Comparison of ENCODE assay signal across 16 cellular contexts in genomic region chr5:120382813-120383212, GRCh38.
DNase-seq lines count a peak whose midpoint lies in the region; ATAC-seq and TF ChIP-seq lines count a peak whose summit lies in the region.
"Had no signal": no experiment of that assay in that cellular context is flagged by ENCODE, and none has a peak within 500 bp of the region (broad histone marks: within the 10 kb centered on the region; RNA-seq: fewer than 3 reads in every experiment).

No MANE protein-coding gene starts in this region.

- POLR2A ChIA-PET in WTC11 (lab: Charles Lee), result no interaction called here

- H3K27ac ChIP-seq in smooth muscle cell (ENCODE audit: low read depth), result no peak overlapping the region

- no peaks in the 10 kb centered on the region for H4K20me1 ChIP-seq in smooth muscle cell (ENCODE audit: low read depth)

- DNase-seq in SIG-M5 treated with dmso at 0.1 percent for 504 hours (lab: John Stamatoyannopoulos, UW; ENCODE audit: unreplicated experiment) (peak; percentile 35), SIG-M5 (lab: John Stamatoyannopoulos, UW) (no peak), adipocyte (ENCODE audit: low read depth) (peak; percentile 7), fibroblast of peridontal ligament (ENCODE audit: extremely low read depth) (peak; percentile 60), smooth muscle cell (lab: John Stamatoyannopoulos, UW; ENCODE audit: unreplicated experiment) (no peak), WTC11 (ENCODE audit: low spot score) (no peak)
- DNase-seq: 8988T; C1 segment of cervical spinal cord; CD4-positive, alpha-beta T cell; GF-D8; HCEC 1CT; HFFc6; IMR-90 had no signal

- peaks cover 3% of the 10 kb centered on the region for H3F3A ChIP-seq in smooth muscle cell (ENCODE audit: low read depth)

- H3K9me3 ChIP-seq in adipocyte (ENCODE audit: control insufficient read depth, low read length), result peaks cover 4% of the 10 kb centered on the region
- peaks cover 4% of the 10 kb centered on the region for H3K9me3 ChIP-seq in smooth muscle cell (replicated peaks; ENCODE audit: low read depth)

- no peaks in the 10 kb centered on the region for H3K79me2 ChIP-seq in smooth muscle cell (ENCODE audit: low read depth)

- 95% methylated on average over 2 of the region's 2 CpGs for WGBS in smooth muscle cell (ENCODE audit: low lambda C conversion rate)

- CTCF ChIA-PET in WTC11 (lab: Charles Lee), result no interaction called here

- peaks cover 28% of the 10 kb centered on the region for H3K9me3 Mint-ChIP-seq in WTC11

- H3K4me1 ChIP-seq in adipocyte (ENCODE audit: control insufficient read depth, insufficient read depth, low read length) (peaks cover 13% of the 10 kb centered on the region), smooth muscle cell (ENCODE audit: low read depth) (peaks cover 6% of the 10 kb centered on the region)

- no peak overlapping the region for H3K27ac Mint-ChIP-seq in WTC11
- H3K27ac Mint-ChIP-seq: B cell; CD4-positive, alpha-beta T cell; HFFc6 had no signal

- peaks cover 24% of the 10 kb centered on the region for H3K36me3 Mint-ChIP-seq in WTC11

- TF ChIP-seq CTCF in smooth muscle cell (IDR thresholded peaks at IDR 0.05; ENCODE audit: borderline replicate concordance, insufficient read depth, poor library complexity, severe bottlenecking) (no peak), WTC11 (IDR thresholded peaks at IDR 0.05) (no peak)

- H3K4me3 Mint-ChIP-seq in WTC11, result no peak overlapping the region
- H3K4me3 Mint-ChIP-seq: B cell; CD4-positive, alpha-beta T cell; HFFc6 had no signal

- no peak overlapping the region for H2AFZ ChIP-seq in smooth muscle cell (ENCODE audit: low read depth)

- H3K9ac ChIP-seq in adipocyte (ENCODE audit: low read length) (no peak overlapping the region), smooth muscle cell (ENCODE audit: low read depth) (no peak overlapping the region)

- no peaks in the 10 kb centered on the region for H3K36me3 ChIP-seq in adipocyte (ENCODE audit: control insufficient read depth, insufficient read depth, low read length, severe bottlenecking)
- H3K36me3 ChIP-seq in smooth muscle cell (ENCODE audit: low read depth), result no peaks in the 10 kb centered on the region

- H3K4me3 ChIP-seq in adipocyte (ENCODE audit: low read length) (no peak overlapping the region), smooth muscle cell (no peak overlapping the region)

- H3K27me3 ChIP-seq in adipocyte (replicated peaks; ENCODE audit: control insufficient read depth, insufficient read depth, low read length) (no peaks in the 10 kb centered on the region), smooth muscle cell (ENCODE audit: low read depth) (no peaks in the 10 kb centered on the region)

- peaks cover 1% of the 10 kb centered on the region; the same call in 1 of the 2 replicates for H3K4me1 Mint-ChIP-seq in WTC11
- H3K4me1 Mint-ChIP-seq: B cell had no signal

- ATAC-seq in HG02763 (IDR thresholded peaks at IDR 0.05; ENCODE audit: unreplicated experiment), result no peak
- no peak for ATAC-seq in HG02938 (IDR thresholded peaks at IDR 0.05; ENCODE audit: unreplicated experiment)
- ATAC-seq in WTC11, result no peak

- H3K4me2 ChIP-seq in smooth muscle cell, result peak overlapping the region; percentile 23

- H3K27me3 Mint-ChIP-seq in WTC11 (ENCODE audit: low read depth), result no peaks in the 10 kb centered on the region; the same call in 1 of the 2 replicates
- H3K27me3 Mint-ChIP-seq: B cell; CD4-positive, alpha-beta T cell had no signal

TF ChIP-seq in WTC11, 78 proteins besides CTCF, POLR2A, EP300 and RAD21:
- TF ChIP-seq ZNF232 (CRISPR knock-in tag; IDR thresholded peaks at IDR 0.05), result no peak
- TF ChIP-seq, protein P1, sequence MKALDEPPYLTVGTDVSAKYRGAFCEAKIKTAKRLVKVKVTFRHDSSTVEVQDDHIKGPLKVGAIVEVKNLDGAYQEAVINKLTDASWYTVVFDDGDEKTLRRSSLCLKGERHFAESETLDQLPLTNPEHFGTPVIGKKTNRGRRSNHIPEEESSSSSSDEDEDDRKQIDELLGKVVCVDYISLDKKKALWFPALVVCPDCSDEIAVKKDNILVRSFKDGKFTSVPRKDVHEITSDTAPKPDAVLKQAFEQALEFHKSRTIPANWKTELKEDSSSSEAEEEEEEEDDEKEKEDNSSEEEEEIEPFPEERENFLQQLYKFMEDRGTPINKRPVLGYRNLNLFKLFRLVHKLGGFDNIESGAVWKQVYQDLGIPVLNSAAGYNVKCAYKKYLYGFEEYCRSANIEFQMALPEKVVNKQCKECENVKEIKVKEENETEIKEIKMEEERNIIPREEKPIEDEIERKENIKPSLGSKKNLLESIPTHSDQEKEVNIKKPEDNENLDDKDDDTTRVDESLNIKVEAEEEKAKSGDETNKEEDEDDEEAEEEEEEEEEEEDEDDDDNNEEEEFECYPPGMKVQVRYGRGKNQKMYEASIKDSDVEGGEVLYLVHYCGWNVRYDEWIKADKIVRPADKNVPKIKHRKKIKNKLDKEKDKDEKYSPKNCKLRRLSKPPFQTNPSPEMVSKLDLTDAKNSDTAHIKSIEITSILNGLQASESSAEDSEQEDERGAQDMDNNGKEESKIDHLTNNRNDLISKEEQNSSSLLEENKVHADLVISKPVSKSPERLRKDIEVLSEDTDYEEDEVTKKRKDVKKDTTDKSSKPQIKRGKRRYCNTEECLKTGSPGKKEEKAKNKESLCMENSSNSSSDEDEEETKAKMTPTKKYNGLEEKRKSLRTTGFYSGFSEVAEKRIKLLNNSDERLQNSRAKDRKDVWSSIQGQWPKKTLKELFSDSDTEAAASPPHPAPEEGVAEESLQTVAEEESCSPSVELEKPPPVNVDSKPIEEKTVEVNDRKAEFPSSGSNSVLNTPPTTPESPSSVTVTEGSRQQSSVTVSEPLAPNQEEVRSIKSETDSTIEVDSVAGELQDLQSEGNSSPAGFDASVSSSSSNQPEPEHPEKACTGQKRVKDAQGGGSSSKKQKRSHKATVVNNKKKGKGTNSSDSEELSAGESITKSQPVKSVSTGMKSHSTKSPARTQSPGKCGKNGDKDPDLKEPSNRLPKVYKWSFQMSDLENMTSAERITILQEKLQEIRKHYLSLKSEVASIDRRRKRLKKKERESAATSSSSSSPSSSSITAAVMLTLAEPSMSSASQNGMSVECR (CRISPR knock-in tag; IDR thresholded peaks at IDR 0.05; ENCODE audit: borderline replicate concordance), result no peak

Comparison
In these comparisons a context has a peak if more than half of its experiments do, and no peak if none do; other contexts are left out.
1. DNase-seq: peak in SIG-M5 treated with dmso at 0.1 percent for 504 hours (single experiment), adipocyte (single experiment) and fibroblast of peridontal ligament (single experiment); none in SIG-M5 (single experiment), smooth muscle cell (single experiment) and WTC11 (single experiment).